Comparison of ENCODE assay signal across 1 cellular context in the genomic region with DNA sequence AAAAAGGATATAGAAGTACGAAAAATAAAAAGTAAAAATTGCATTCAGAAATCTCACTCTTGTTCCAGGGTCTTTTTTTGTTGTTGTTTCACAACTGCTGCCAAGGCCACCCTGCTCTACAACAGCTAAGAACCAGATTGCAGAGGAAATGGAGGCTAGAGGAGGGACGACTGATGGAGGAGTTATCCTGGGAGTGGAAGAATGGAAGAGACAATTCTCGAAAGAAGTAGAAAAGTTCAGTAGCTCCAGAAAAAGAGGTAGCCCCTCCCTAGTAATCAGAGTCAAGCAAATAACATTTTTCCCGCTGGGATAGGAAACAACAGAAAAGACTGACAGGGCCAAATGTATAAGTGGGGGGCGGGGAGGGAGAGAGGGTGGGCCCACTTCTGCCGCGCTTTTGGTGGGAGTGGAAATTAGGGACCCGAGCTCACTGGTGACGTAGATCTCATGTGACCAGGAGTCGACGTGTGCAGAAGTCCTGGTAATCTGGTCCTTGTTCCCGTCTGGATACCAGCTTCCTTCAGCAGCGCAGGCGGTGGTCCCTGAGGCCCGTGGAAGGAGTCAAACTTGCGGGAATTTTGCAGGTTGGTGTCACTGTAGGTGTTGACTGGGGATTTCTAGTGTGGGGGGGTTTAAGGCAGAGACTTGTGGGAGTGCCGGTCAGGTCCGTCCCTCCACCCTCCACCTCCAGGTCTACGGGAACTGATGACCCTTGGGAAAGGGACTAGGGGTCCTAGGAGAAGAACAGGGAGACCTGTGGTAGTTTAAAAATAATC.
A peak's percentile ranks its signal among the peaks of the same experiment; 100 is the strongest.
TF ChIP-seq lines count a peak whose summit lies in the region.

A gene with protein sequence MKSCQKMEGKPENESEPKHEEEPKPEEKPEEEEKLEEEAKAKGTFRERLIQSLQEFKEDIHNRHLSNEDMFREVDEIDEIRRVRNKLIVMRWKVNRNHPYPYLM (plus strand): TSS at position 484 of the 776 bp plus-strand sequence. CDS start 1,179 bp downstream, outside the sequence.

TF ChIP-seq in HepG2, 621 proteins besides CTCF, POLR2A, EP300 and RAD21 (continued from another document):
- TF ChIP-seq, protein P1, sequence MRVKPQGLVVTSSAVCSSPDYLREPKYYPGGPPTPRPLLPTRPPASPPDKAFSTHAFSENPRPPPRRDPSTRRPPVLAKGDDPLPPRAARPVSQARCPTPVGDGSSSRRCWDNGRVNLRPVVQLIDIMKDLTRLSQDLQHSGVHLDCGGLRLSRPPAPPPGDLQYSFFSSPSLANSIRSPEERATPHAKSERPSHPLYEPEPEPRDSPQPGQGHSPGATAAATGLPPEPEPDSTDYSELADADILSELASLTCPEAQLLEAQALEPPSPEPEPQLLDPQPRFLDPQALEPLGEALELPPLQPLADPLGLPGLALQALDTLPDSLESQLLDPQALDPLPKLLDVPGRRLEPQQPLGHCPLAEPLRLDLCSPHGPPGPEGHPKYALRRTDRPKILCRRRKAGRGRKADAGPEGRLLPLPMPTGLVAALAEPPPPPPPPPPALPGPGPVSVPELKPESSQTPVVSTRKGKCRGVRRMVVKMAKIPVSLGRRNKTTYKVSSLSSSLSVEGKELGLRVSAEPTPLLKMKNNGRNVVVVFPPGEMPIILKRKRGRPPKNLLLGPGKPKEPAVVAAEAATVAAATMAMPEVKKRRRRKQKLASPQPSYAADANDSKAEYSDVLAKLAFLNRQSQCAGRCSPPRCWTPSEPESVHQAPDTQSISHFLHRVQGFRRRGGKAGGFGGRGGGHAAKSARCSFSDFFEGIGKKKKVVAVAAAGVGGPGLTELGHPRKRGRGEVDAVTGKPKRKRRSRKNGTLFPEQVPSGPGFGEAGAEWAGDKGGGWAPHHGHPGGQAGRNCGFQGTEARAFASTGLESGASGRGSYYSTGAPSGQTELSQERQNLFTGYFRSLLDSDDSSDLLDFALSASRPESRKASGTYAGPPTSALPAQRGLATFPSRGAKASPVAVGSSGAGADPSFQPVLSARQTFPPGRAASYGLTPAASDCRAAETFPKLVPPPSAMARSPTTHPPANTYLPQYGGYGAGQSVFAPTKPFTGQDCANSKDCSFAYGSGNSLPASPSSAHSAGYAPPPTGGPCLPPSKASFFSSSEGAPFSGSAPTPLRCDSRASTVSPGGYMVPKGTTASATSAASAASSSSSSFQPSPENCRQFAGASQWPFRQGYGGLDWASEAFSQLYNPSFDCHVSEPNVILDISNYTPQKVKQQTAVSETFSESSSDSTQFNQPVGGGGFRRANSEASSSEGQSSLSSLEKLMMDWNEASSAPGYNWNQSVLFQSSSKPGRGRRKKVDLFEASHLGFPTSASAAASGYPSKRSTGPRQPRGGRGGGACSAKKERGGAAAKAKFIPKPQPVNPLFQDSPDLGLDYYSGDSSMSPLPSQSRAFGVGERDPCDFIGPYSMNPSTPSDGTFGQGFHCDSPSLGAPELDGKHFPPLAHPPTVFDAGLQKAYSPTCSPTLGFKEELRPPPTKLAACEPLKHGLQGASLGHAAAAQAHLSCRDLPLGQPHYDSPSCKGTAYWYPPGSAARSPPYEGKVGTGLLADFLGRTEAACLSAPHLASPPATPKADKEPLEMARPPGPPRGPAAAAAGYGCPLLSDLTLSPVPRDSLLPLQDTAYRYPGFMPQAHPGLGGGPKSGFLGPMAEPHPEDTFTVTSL (CRISPR knock-in tag; IDR thresholded peaks at IDR 0.05; ENCODE audit: borderline replicate concordance): no peak
- TF ChIP-seq POLR2AphosphoS5 (IDR thresholded peaks at IDR 0.05; ENCODE audit: low read depth, low read length): peak; percentile 72
- TF ChIP-seq, protein P2, sequence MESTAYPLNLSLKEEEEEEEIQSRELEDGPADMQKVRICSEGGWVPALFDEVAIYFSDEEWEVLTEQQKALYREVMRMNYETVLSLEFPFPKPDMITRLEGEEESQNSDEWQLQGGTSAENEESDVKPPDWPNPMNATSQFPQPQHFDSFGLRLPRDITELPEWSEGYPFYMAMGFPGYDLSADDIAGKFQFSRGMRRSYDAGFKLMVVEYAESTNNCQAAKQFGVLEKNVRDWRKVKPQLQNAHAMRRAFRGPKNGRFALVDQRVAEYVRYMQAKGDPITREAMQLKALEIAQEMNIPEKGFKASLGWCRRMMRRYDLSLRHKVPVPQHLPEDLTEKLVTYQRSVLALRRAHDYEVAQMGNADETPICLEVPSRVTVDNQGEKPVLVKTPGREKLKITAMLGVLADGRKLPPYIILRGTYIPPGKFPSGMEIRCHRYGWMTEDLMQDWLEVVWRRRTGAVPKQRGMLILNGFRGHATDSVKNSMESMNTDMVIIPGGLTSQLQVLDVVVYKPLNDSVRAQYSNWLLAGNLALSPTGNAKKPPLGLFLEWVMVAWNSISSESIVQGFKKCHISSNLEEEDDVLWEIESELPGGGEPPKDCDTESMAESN (CRISPR knock-in tag; conservative IDR thresholded peaks at IDR 0.05): no peak
- no peak for TF ChIP-seq PAX8 (CRISPR knock-in tag; IDR thresholded peaks at IDR 0.05; ENCODE audit: borderline replicate concordance)
- peak; percentile 75 for TF ChIP-seq CREB1 (IDR thresholded peaks at IDR 0.05)
- TF ChIP-seq CREB1 (CRISPR knock-in tag; IDR thresholded peaks at IDR 0.05): peak; percentile 57
- TF ChIP-seq ZNF33A (CRISPR knock-in tag; IDR thresholded peaks at IDR 0.05; ENCODE audit: borderline replicate concordance): no peak
- TF ChIP-seq KDM5A (IDR thresholded peaks at IDR 0.05; ENCODE audit: borderline replicate concordance, low read length): no peak
- no peak for TF ChIP-seq ZNF616 (CRISPR knock-in tag; IDR thresholded peaks at IDR 0.05; ENCODE audit: low read depth)
- TF ChIP-seq ZNF7 (CRISPR knock-in tag; IDR thresholded peaks at IDR 0.05): no peak
